In the genomic region with DNA sequence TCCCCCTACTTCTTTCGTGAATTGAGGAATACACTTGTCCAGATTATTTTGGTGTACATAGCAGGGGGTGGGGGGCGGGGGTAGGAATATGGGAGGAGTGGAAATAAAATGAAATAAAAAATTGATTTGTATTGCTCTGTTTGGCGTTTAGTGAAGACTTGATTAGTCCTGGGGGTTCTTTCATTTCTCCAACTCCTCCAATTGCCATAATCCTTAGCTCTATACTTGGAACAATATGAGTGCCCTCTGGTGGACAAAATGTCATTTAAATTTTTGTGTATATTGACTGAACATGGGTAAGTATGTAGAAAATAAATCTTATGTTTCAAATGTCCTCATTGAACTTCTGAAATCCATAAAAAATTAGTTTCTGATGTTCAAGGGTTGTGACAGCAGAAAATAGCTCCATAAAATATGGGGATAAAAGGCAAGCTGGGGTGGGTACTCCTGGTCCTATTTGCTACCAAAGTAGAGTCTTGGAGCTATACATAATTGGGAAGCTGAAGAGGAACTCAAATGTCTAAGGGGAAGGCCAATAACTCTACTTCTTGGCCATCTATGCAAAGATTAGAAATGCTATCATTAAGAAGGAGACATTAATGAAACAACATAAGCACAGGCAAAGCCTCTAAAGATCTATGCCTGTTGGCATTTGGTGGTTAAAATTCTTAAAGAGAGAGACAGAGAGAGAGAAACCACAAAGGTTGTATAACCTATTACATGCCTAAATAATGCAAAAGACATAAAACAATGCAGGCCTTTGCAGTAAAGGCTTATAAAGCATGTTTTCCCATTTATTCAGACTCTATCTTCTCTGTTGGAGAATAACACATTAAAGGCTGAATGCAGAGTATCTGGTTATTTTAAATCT, we compare ENCODE assay signal across 9 cellular contexts.
DNase-seq lines count a peak whose midpoint lies in the region; ATAC-seq and FAIRE-seq lines count a peak whose summit lies in the region.
"Had no signal": no experiment of that assay in that cellular context is flagged by ENCODE, and none has a peak within 500 bp of the region (broad histone marks: within the 10 kb centered on the region; RNA-seq: fewer than 3 reads in every experiment).

No MANE protein-coding gene starts in this region.

- H3K36me3 ChIP-seq in adipocyte (ENCODE audit: control insufficient read depth, insufficient read depth, low read length, severe bottlenecking): no peaks in the 10 kb centered on the region
- H3K36me3 ChIP-seq: BLaER1 had no signal

- no peak for ATAC-seq in GM19452 (IDR thresholded peaks at IDR 0.05; ENCODE audit: unreplicated experiment)

- no peaks in the 10 kb centered on the region for H3K27me3 ChIP-seq in adipocyte (replicated peaks; ENCODE audit: control insufficient read depth, insufficient read depth, low read length)
- H3K27me3 ChIP-seq: BLaER1 had no signal

- H3K9ac ChIP-seq in adipocyte (ENCODE audit: low read length): no peak overlapping the region
- H3K9ac ChIP-seq: BLaER1 had no signal

- H3K4me3 ChIP-seq in adipocyte (ENCODE audit: low read length): no peak overlapping the region
- H3K4me3 ChIP-seq: BLaER1 had no signal

- DNase-seq in NCI-H1694 (lab: John Stamatoyannopoulos, UW): peak; percentile 17
- DNase-seq in NCI-H1694 treated with DMSO at 0.1 percent for 48 hours (lab: John Stamatoyannopoulos, UW): no peak
- peak; percentile 61 for DNase-seq in NAMALWA (ENCODE audit: low spot score)
- peak; percentile 81 for DNase-seq in adipocyte (ENCODE audit: low read depth)
- DNase-seq in left kidney (ENCODE audit: low read depth, low spot score): peak; percentile 73
- no peak for DNase-seq in frontal cortex (ENCODE audit: low spot score in 2 of 2)
- DNase-seq in activated CD8-positive, alpha-beta memory T cell treated with anti-CD3 and anti-CD28 coated beads, Interleukin-2, amount 50 U/mL, for 48 hours: no peak

- no peak for FAIRE-seq in frontal cortex (lab: Jason Lieb, UNC)

- H3K9me3 ChIP-seq in adipocyte (ENCODE audit: control insufficient read depth, low read length): peaks cover 19% of the 10 kb centered on the region

- H3K4me1 ChIP-seq in adipocyte (ENCODE audit: control insufficient read depth, insufficient read depth, low read length): no peaks in the 10 kb centered on the region
- H3K4me1 ChIP-seq: BLaER1 had no signal

Comparison
In these comparisons a context has a peak if more than half of its experiments do, and no peak if none do; other contexts are left out.
1. DNase-seq: peak in NCI-H1694 (single experiment), NAMALWA (single experiment), adipocyte (single experiment) and left kidney (single experiment); none in NCI-H1694 treated with DMSO at 0.1 percent for 48 hours (single experiment), frontal cortex (0 of 2) and activated CD8-positive, alpha-beta memory T cell treated with anti-CD3 and anti-CD28 coated beads, Interleukin-2, amount 50 U/mL, for 48 hours (single experiment).